Comparison of ENCODE assay signal across 8 cellular contexts in the genomic region with DNA sequence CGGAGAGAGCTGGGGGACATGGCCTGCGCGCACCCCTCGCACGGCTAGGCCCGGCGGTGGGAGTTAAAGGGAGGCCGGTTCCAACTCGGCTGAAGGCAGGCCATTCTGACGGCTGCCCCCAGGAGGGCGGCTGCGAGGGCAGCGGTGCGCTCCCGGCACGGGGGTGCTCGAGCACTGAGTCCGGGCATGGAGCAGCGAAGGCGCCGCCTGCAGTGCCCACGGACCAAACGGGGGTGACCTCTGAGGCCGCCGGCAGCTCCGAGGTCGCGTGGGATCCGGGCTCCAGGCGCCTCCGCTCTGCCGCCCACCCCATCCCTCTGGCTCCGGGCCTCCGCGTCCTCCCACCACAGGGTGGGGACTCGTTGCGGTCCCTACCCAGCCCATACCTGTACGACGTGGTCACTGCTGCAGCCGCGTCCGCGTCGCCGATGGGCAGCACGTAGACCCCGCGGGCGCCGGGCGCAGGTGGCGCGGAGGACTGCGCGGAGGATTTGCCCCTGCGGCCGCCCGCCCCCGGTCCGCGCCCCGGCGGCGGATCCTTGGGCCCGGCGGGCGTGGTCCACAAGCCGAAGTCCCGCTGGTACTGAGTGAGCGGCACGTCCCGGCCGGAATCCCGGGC. TPM values are rescaled to one million over a fixed set of nuclear protein-coding genes. Genes with fewer than 3 reads are reported as not detected.
DNase-seq lines count a peak whose midpoint lies in the region; ATAC-seq and TF ChIP-seq lines count a peak whose summit lies in the region.

No MANE protein-coding gene starts in this region.

- H3K27me3 ChIP-seq in DOHH2 (ENCODE audit: control insufficient read depth, low read length): peaks cover 9% of the 10 kb centered on the region; the same call in 1 of the 2 replicates
- H3K27me3 ChIP-seq in subcutaneous abdominal adipose tissue (ENCODE audit: control insufficient read depth in 5 of 5, insufficient read depth in 4 of 5, low read length in 5 of 5): no peaks in the 10 kb centered on the region

- H3F3A ChIP-seq in DOHH2 (ENCODE audit: control insufficient read depth, insufficient read depth): peaks cover 9% of the 10 kb centered on the region; the same call in 1 of the 2 replicates

- H3K9ac ChIP-seq in subcutaneous abdominal adipose tissue (ENCODE audit: low read length in 5 of 5): peak overlapping the region in 4 of 5 donors; percentile 12 to 54 (median 40)

- peak overlapping the region; percentile 82 for H3K4me2 ChIP-seq in DOHH2 (ENCODE audit: low read length)

- no peaks in the 10 kb centered on the region for H3K9me2 ChIP-seq in DOHH2 (replicated peaks; ENCODE audit: control insufficient read depth, low read length)

- H3K9me3 ChIP-seq in DOHH2 (ENCODE audit: control insufficient read depth, insufficient read depth, low read length): no peaks in the 10 kb centered on the region
- no peaks in the 10 kb centered on the region for H3K9me3 ChIP-seq in subcutaneous abdominal adipose tissue (ENCODE audit: control insufficient read depth in 5 of 5, low read length in 5 of 5)

- peak; percentile 11 for TF ChIP-seq CTCF in DOHH2 (IDR thresholded peaks at IDR 0.05; ENCODE audit: low read depth, low read length, poor library complexity, severe bottlenecking)

- no peaks in the 10 kb centered on the region for H3K36me3 ChIP-seq in DOHH2 (ENCODE audit: control insufficient read depth, low read length)
- H3K36me3 ChIP-seq in subcutaneous abdominal adipose tissue (ENCODE audit: control insufficient read depth in 5 of 5, insufficient read depth in 5 of 5, low read length in 5 of 5): peaks cover 5 to 26% (median 22%) of the 10 kb centered on the region in 5 donors

- H3K79me2 ChIP-seq in DOHH2 (ENCODE audit: control insufficient read depth, low read length): no peaks in the 10 kb centered on the region

- no peaks in the 10 kb centered on the region for H4K20me1 ChIP-seq in DOHH2 (ENCODE audit: control insufficient read depth, insufficient read depth, low read depth, low read length)

- H3K27ac ChIP-seq in DOHH2 (ENCODE audit: low read depth, low read length): no peak overlapping the region
- no peak overlapping the region for H3K27ac ChIP-seq in subcutaneous abdominal adipose tissue (ENCODE audit: low read depth, low read length)

- H3K4me3 ChIP-seq in DOHH2 (ENCODE audit: low read length) (peak overlapping the region; percentile 70), subcutaneous abdominal adipose tissue (ENCODE audit: low read depth in 1 of 5, low read length in 5 of 5) (peak overlapping the region in 4 of 5 donors; percentile 50 to 73 (median 66))

- H3K4me1 ChIP-seq in DOHH2 (ENCODE audit: control insufficient read depth, low read length): peaks cover 11% of the 10 kb centered on the region
- H3K4me1 ChIP-seq in subcutaneous abdominal adipose tissue (ENCODE audit: control insufficient read depth in 5 of 5, insufficient read depth in 5 of 5, low read length in 5 of 5): peaks cover 0 to 19% (median 13%) of the 10 kb centered on the region in 5 donors

- peak; percentile 23 for ATAC-seq in GM21619 (IDR thresholded peaks at IDR 0.05; ENCODE audit: unreplicated experiment)
- peak; percentile 44 for ATAC-seq in left lobe of liver
- no peak for ATAC-seq in HG03196 (IDR thresholded peaks at IDR 0.05; ENCODE audit: unreplicated experiment)

- DNase-seq in RPMI7951 (ENCODE audit: low read depth): peak; percentile 22
- DNase-seq in cerebellum (ENCODE audit: low spot score): peak; percentile 34
- DNase-seq in left lobe of liver (ENCODE audit: low spot score): peak; percentile 45
- no peak for DNase-seq in NCI-H524 treated with DMSO at 0.1 percent for 48 hours (lab: John Stamatoyannopoulos, UW)

RNA-seq across cellular contexts. Expression of a gene that starts 0.5 kb away (rescaled TPM):
- 1.1 and 2.1 TPM in 2 replicates for total RNA-seq in RPMI7951 (2014; rRNA removed; shearing (Covaris generic))
- total RNA-seq in cerebellum (5.3 TPM), left lobe of liver (0.65 TPM)

RNA-seq across cellular contexts. Expression of a gene that starts 59.8 kb away (rescaled TPM):
- 39.9 and 46.2 TPM in 2 replicates for total RNA-seq in RPMI7951 (2014; rRNA removed; shearing (Covaris generic))
- total RNA-seq in cerebellum (21.1 TPM), left lobe of liver (25.5 TPM)
